Comparison of ENCODE assay signal across 25 cellular contexts in the genomic region with DNA sequence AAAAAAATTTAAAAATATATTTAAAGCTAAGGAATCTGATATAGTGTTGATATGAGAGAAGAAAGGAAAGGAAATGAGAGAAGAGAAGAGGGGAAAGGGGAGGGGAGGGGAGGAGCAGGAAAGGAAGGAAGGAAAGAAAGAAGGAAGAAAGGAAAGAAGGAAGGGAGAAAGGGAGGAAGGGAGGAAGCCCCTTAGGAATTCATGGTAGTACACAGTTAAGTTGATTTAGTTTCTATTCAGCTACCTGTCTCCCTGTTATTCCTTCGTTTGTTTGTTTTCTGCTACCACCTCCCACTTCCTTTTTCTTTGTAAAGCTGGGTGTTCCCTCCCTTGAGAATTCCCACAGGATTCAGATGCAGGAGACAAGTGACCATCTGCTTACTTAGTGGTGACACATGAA.
"Had no signal": no experiment of that assay in that cellular context is flagged by ENCODE, and none has a peak within 500 bp of the region (broad histone marks: within the 10 kb centered on the region; RNA-seq: fewer than 3 reads in every experiment).

No MANE protein-coding gene starts in this region.

- H3K27me3 Mint-ChIP-seq: activated B cell treated with CpG ODN at 0.5 μM for 24 hours; activated CD4-positive, alpha-beta T cell treated with anti-CD3 and anti-CD28 coated beads for 36 hours; activated naive CD8-positive, alpha-beta T cell had no signal

- H3K4me3 ChIP-seq: adrenal gland, hepatocyte, ovary, prostate gland, spleen, testis had no signal

- ATAC-seq: activated CD4-positive, alpha-beta T cell treated with anti-CD3 and anti-CD28 coated beads for 36 hours; activated T-cell treated with anti-CD3 and anti-CD28 coated beads, Interleukin-2, amount 50 U/mL, for 4 hours; foreskin keratinocyte; left cardiac atrium; natural killer cell had no signal

- H3K4me1 ChIP-seq: adrenal gland, prostate gland, spleen, testis had no signal

- H3K4me3 Mint-ChIP-seq: activated B cell treated with CpG ODN at 0.5 μM for 24 hours; activated CD4-positive, alpha-beta T cell treated with anti-CD3 and anti-CD28 coated beads for 36 hours; activated naive CD8-positive, alpha-beta T cell; activated T-cell treated with anti-CD3 and anti-CD28 coated beads, Interleukin-2, amount 50 U/mL, for 4 hours; natural killer cell had no signal

- H3K27ac Mint-ChIP-seq: activated B cell treated with CpG ODN at 0.5 μM for 24 hours; activated CD4-positive, alpha-beta T cell treated with anti-CD3 and anti-CD28 coated beads for 36 hours; activated naive CD8-positive, alpha-beta T cell; activated T-helper 2 cell treated with anti-CD3 and anti-CD28 coated beads, Interferon-gamma antibody, Interleukin-2, Interleukin-4, amounts not matched to agents 10 μg/mL and 5 μg/mL and 100 μg/mL, durations not matched to agents 14 hours and 24 hours and 36 hours; natural killer cell had no signal

- H3K27ac ChIP-seq: adrenal gland, foreskin keratinocyte, hepatocyte, neutrophil, ovary, prostate gland, spleen, testis had no signal

- H3K36me3 Mint-ChIP-seq: activated naive CD8-positive, alpha-beta T cell; natural killer cell had no signal

- H3K27me3 ChIP-seq: adrenal gland, foreskin keratinocyte, hepatocyte, neutrophil, ovary, spleen, testis had no signal

- DNase-seq: activated B cell treated with CpG ODN at 0.5 μM for 24 hours; activated CD4-positive, alpha-beta T cell treated with anti-CD3 and anti-CD28 coated beads for 36 hours; activated CD4-positive, alpha-beta T cell treated with anti-CD3 and anti-CD28 coated beads, Interleukin-2, amount 50 U/mL, for 4 hours; activated CD8-positive, alpha-beta memory T cell treated with anti-CD3 and anti-CD28 coated beads, Interleukin-2, amount 50 U/mL, for 48 hours; activated naive CD4-positive, alpha-beta T cell; activated T-cell treated with anti-CD3 and anti-CD28 coated beads, Interleukin-2, amount 50 U/mL, for 4 hours; adrenal gland; central memory CD4-positive, alpha-beta T cell; effector memory CD4-positive, alpha-beta T cell; foreskin keratinocyte; left cardiac atrium; midbrain; natural killer cell; ovary; spleen; stimulated activated CD4-positive, alpha-beta T cell treated with anti-CD3 and anti-CD28 coated beads, Interleukin-4, amount 100 ng/mL, for 1 hour; stimulated activated naive CD4-positive, alpha-beta T cell; T-helper 9 cell; testis; trophoblast cell had no signal

- H3K36me3 ChIP-seq: adrenal gland, neutrophil, ovary, prostate gland, spleen had no signal

- H3K9me3 ChIP-seq: adrenal gland, neutrophil, ovary, prostate gland, spleen, testis had no signal

- H3K4me1 Mint-ChIP-seq: activated B cell treated with CpG ODN at 0.5 μM for 24 hours; activated CD4-positive, alpha-beta T cell treated with anti-CD3 and anti-CD28 coated beads for 36 hours; natural killer cell had no signal
